In the genomic region with DNA sequence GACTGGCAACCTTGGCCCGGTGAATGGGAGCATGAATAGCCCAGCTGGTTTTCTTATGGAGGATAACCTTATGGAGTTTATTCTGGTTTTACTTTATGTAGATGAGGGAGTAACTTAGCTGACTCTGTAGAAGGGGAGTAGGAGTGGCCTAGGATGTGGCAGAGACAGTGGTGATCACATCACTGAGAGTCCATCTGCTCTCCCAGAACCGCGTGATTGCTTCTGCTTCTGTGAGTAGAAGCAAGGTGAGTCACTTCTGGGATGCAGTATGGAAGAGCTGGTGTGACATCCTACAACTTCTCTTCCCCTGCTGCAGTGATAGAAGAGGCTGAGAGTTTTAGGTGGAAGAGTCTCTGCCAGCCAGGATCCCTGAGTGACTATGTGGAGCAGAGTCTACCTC, we compare ENCODE assay signal across 18 cellular contexts.
DNase-seq lines count a peak whose midpoint lies in the region; ATAC-seq and TF ChIP-seq lines count a peak whose summit lies in the region.
"Had no signal": no experiment of that assay in that cellular context is flagged by ENCODE, and none has a peak within 500 bp of the region (broad histone marks: within the 10 kb centered on the region; RNA-seq: fewer than 3 reads in every experiment).

No MANE protein-coding gene starts in this region.

- dilution Hi-C loops in mammary epithelial cell (cut with HindIII; ENCODE audit: low sequenced_read_pairs): no loop called here

- peaks cover 10% of the 10 kb centered on the region for H3K9me3 Mint-ChIP-seq in activated CD4-positive, alpha-beta memory T cell treated with anti-CD3 and anti-CD28 coated beads for 36 hours
- H3K9me3 Mint-ChIP-seq: H9 had no signal

- no peaks in the 10 kb centered on the region for H4K20me1 ChIP-seq in mammary epithelial cell (ENCODE audit: insufficient read depth, low read length)

- H3K36me3 ChIP-seq in mammary epithelial cell (ENCODE audit: insufficient read depth, low read length) (no peaks in the 10 kb centered on the region), breast epithelium (no peaks in the 10 kb centered on the region), upper lobe of right lung (no peaks in the 10 kb centered on the region), Peyer's patch (no peaks in the 10 kb centered on the region)

- H3K27ac ChIP-seq in mammary epithelial cell (ENCODE audit: insufficient read depth, low read depth, low read length): no peak overlapping the region
- H3K27ac ChIP-seq in breast epithelium: no peak overlapping the region
- H3K27ac ChIP-seq in upper lobe of right lung: no peak overlapping the region
- no peak overlapping the region for H3K27ac ChIP-seq in Peyer's patch

- H3K27me3 ChIP-seq in mammary epithelial cell (ENCODE audit: insufficient read depth, low read length) (no peaks in the 10 kb centered on the region), breast epithelium (no peaks in the 10 kb centered on the region), upper lobe of right lung (no peaks in the 10 kb centered on the region), Peyer's patch (no peaks in the 10 kb centered on the region)

- H3K9ac ChIP-seq in mammary epithelial cell (ENCODE audit: insufficient read depth, low read length): no peak overlapping the region

- no peaks in the 10 kb centered on the region for H3K36me3 Mint-ChIP-seq in activated CD4-positive, alpha-beta memory T cell treated with anti-CD3 and anti-CD28 coated beads for 36 hours
- H3K36me3 Mint-ChIP-seq: CD4-positive, alpha-beta memory T cell had no signal

- intact Hi-C loops in mammary epithelial cell (cut with micrococcal nuclease) (no loop called here), breast epithelium (cut with DNase I; ENCODE audit: low total_unique reads) (no loop called here), upper lobe of right lung (cut with DNase I) (no loop called here)
- intact Hi-C loops in activated CD4-positive, alpha-beta memory T cell treated with anti-CD3 and anti-CD28 coated beads for 36 hours (cut with micrococcal nuclease): no loop called here

- H3K4me2 ChIP-seq in mammary epithelial cell (ENCODE audit: insufficient read depth, low read depth, low read length): no peak overlapping the region

- H3K27ac Mint-ChIP-seq in activated CD4-positive, alpha-beta memory T cell treated with anti-CD3 and anti-CD28 coated beads for 36 hours: no peak overlapping the region
- H3K27ac Mint-ChIP-seq: CD4-positive, alpha-beta memory T cell; H9 had no signal

- H3K79me2 ChIP-seq in mammary epithelial cell (ENCODE audit: insufficient read depth, low read length): no peaks in the 10 kb centered on the region

- TF ChIP-seq CTCF in mammary epithelial cell (conservative IDR thresholded peaks at IDR 0.05 in 1 of 2, IDR thresholded peaks at IDR 0.05 in 1 of 2; ENCODE audit: extremely low read depth in 1 of 2, insufficient read depth in 1 of 2, low read depth in 1 of 2, low read length in 2 of 2) (no peak), breast epithelium (IDR thresholded peaks at IDR 0.05) (no peak), upper lobe of right lung (IDR thresholded peaks at IDR 0.05) (no peak), GM13976 (IDR thresholded peaks at IDR 0.05; ENCODE audit: borderline replicate concordance, control extremely low read depth, extremely low read depth, insufficient read depth, missing control alignments) (no peak), Peyer's patch (IDR thresholded peaks at IDR 0.05) (no peak)

- no peak overlapping the region for H3K4me3 Mint-ChIP-seq in activated CD4-positive, alpha-beta memory T cell treated with anti-CD3 and anti-CD28 coated beads for 36 hours
- H3K4me3 Mint-ChIP-seq: CD4-positive, alpha-beta memory T cell; H9 had no signal

- no peaks in the 10 kb centered on the region for H3K4me1 Mint-ChIP-seq in activated CD4-positive, alpha-beta memory T cell treated with anti-CD3 and anti-CD28 coated beads for 36 hours (ENCODE audit: low read depth)
- H3K4me1 Mint-ChIP-seq: CD4-positive, alpha-beta memory T cell had no signal

- TF ChIP-seq POLR2A in breast epithelium (IDR thresholded peaks at IDR 0.05): no peak
- no peak for TF ChIP-seq POLR2A in Peyer's patch (IDR thresholded peaks at IDR 0.05)

- 95% methylated on average over 3 of the region's 3 CpGs for WGBS in mammary epithelial cell (ENCODE audit: low coverage, missing lambda C conversion rate)

- CTCF ChIA-PET in mammary epithelial cell (lab: Charles Lee; ENCODE audit: low non-redundant PET): no interaction called here
- CTCF ChIA-PET in activated CD4-positive, alpha-beta memory T cell treated with anti-CD3 and anti-CD28 coated beads for 36 hours (lab: Charles Lee): no interaction called here

- DNase-seq in mammary epithelial cell (peak; percentile 5), breast epithelium (ENCODE audit: low spot score in 2 of 2) (no peak), NCI-H2171 (lab: John Stamatoyannopoulos, UW) (peak; percentile 23), amniotic epithelial cell (ENCODE audit: low read depth) (peak; percentile 9), upper lobe of right lung (no peak), GM13976 (ENCODE audit: low spot score) (no peak), Peyer's patch (no peak)
- no peak for DNase-seq in activated CD4-positive, alpha-beta memory T cell treated with anti-CD3 and anti-CD28 coated beads for 36 hours
- DNase-seq: 8988T; Calu3; CD4-positive, alpha-beta memory T cell; H9; KBM-7; NCI-H1048; NCI-H2107; NCI-H748 treated with DMSO at 0.1 percent for 48 hours; OCI-M1; T-helper 1 cell had no signal

- H3K9me3 ChIP-seq in mammary epithelial cell (replicated peaks; ENCODE audit: insufficient read depth, low read length): no peaks in the 10 kb centered on the region
- peaks cover 0 to 5% of the 10 kb centered on the region in 2 donors for H3K9me3 ChIP-seq in breast epithelium
- H3K9me3 ChIP-seq in upper lobe of right lung: no peaks in the 10 kb centered on the region
- H3K9me3 ChIP-seq in Peyer's patch: no peaks in the 10 kb centered on the region

- no peak for ATAC-seq in upper lobe of right lung

- H3K4me1 ChIP-seq in mammary epithelial cell (ENCODE audit: insufficient read depth, low read length) (no peaks in the 10 kb centered on the region), breast epithelium (no peaks in the 10 kb centered on the region), upper lobe of right lung (no peaks in the 10 kb centered on the region), Peyer's patch (no peaks in the 10 kb centered on the region)

- no peak overlapping the region for H2AFZ ChIP-seq in mammary epithelial cell (ENCODE audit: low read depth, low read length)

- in situ Hi-C loops in mammary epithelial cell (cut with MboI; ENCODE audit: low sequenced_read_pairs in 2 of 2): no loop called here
- in situ Hi-C loops in GM13976 (cut with MboI; ENCODE audit: low sequenced_read_pairs, unreplicated experiment): no loop called here

- POLR2A ChIA-PET in activated CD4-positive, alpha-beta memory T cell treated with anti-CD3 and anti-CD28 coated beads for 36 hours (lab: Charles Lee): no interaction called here

- H3K4me3 ChIP-seq in mammary epithelial cell (replicated peaks in 1 of 3; ENCODE audit: insufficient read depth in 1 of 3, low read depth in 2 of 3, low read length in 3 of 3): no peak overlapping the region
- H3K4me3 ChIP-seq in breast epithelium: no peak overlapping the region
- no peak overlapping the region for H3K4me3 ChIP-seq in upper lobe of right lung
- H3K4me3 ChIP-seq in Peyer's patch: no peak overlapping the region

- BruUV-seq in mammary epithelial cell (replicated peaks; lab: Mats Ljungman, UMichigan): no TSS peak

- H3K27me3 Mint-ChIP-seq in activated CD4-positive, alpha-beta memory T cell treated with anti-CD3 and anti-CD28 coated beads for 36 hours: peaks cover 7% of the 10 kb centered on the region

Comparison
In these comparisons a context has a peak if more than half of its experiments do, and no peak if none do; other contexts are left out.
1. DNase-seq: peak in mammary epithelial cell (single experiment), NCI-H2171 (single experiment) and amniotic epithelial cell (single experiment); none in breast epithelium (0 of 2), upper lobe of right lung (single experiment), GM13976 (single experiment), activated CD4-positive, alpha-beta memory T cell treated with anti-CD3 and anti-CD28 coated beads for 36 hours (single experiment) and Peyer's patch (0 of 3).